Comparison of ENCODE assay signal across 8 cellular contexts in genomic region chr7:121395961-121396757, GRCh38. TPM values are rescaled to one million over a fixed set of nuclear protein-coding genes. Genes with fewer than 3 reads are reported as not detected.
DNase-seq lines count a peak whose midpoint lies in the region; ATAC-seq, FAIRE-seq and TF ChIP-seq lines count a peak whose summit lies in the region.

A gene with protein sequence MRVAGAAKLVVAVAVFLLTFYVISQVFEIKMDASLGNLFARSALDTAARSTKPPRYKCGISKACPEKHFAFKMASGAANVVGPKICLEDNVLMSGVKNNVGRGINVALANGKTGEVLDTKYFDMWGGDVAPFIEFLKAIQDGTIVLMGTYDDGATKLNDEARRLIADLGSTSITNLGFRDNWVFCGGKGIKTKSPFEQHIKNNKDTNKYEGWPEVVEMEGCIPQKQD (minus strand): TSS chr7:121396308. CDS start chr7:121382969, 13,339 bp downstream.

- H3K27ac Mint-ChIP-seq in dendritic cell treated with granulocyte-macrophage colony-stimulating factor and Interleukin-4, amounts not matched to agents 40 ng/mL and 50 ng/mL, for 4 days, result peak within 1 kb of the TSS; percentile 90

- H3K27me3 ChIP-seq in BLaER1 treated with 17β-estradiol and CSF1 and Interleukin-3, amounts not matched to agents 10 nM and 100 nM, result no peaks in the 10 kb centered on the region
- H3K27me3 ChIP-seq in HepG2 (ENCODE audit: control insufficient read depth in 1 of 2, insufficient read depth in 2 of 2, low read length in 2 of 2), result no peaks in the 10 kb centered on the region; a peak in 1 of 5 replicates

- TF ChIP-seq POLR2A in HepG2 (IDR thresholded peaks at IDR 0.05; ENCODE audit: insufficient read depth in 1 of 2, low read depth in 2 of 2, low read length in 2 of 2), result peak; percentile 77 to 81

- H3K9me3 Mint-ChIP-seq in dendritic cell treated with granulocyte-macrophage colony-stimulating factor and Interleukin-4, amounts not matched to agents 40 ng/mL and 50 ng/mL, for 4 days, result peaks cover 11% of the 10 kb centered on the region

- H3K27me3 Mint-ChIP-seq in dendritic cell treated with granulocyte-macrophage colony-stimulating factor and Interleukin-4, amounts not matched to agents 40 ng/mL and 50 ng/mL, for 4 days, result no peaks in the 10 kb centered on the region

- 0% methylated on average over 14 of the region's 85 CpGs for WGBS in HepG2 (ENCODE audit: low lambda C conversion rate)

- peak within 1 kb of the TSS; percentile 88 to 96 (median 93) for H3K9ac ChIP-seq in BLaER1 treated with 17β-estradiol and CSF1 and Interleukin-3, amounts not matched to agents 10 nM and 100 nM
- H3K9ac ChIP-seq in HepG2 (ENCODE audit: insufficient read depth, low read depth, low read length), result peak within 1 kb of the TSS; percentile 81

- H3K4me2 ChIP-seq in BLaER1 treated with 17β-estradiol and CSF1 and Interleukin-3, amounts not matched to agents 10 nM and 100 nM, result peak within 1 kb of the TSS; percentile 76 to 93 (median 82)
- peak within 1 kb of the TSS; percentile 97 for H3K4me2 ChIP-seq in HepG2 (ENCODE audit: low read depth, low read length)

- in situ Hi-C loops in HepG2 (cut with HindIII; ENCODE audit: extremely low pct_ligation_motif_present, low pct_unique_long_range_greater_than_20kb), result no loop called here

- CTCF ChIA-PET in HepG2 (lab: Yijun Ruan, JAX; ENCODE audit: low intra/inter-chr PET ratio, low total read pairs), result interaction anchor here (1.3 kb wide), 1 partner anchor 29 kb away, joined by 5 read pairs; no protein-coding TSS in a partner anchor

- H3K79me2 ChIP-seq in HepG2 (ENCODE audit: insufficient read depth, low read length), result peaks cover 38% of the 10 kb centered on the region

- peak; percentile 82 for ATAC-seq in HG03457 (IDR thresholded peaks at IDR 0.05; ENCODE audit: unreplicated experiment)
- peak; percentile 95 for ATAC-seq in HepG2

- H3K27ac ChIP-seq in BLaER1 treated with 17β-estradiol and CSF1 and Interleukin-3, amounts not matched to agents 10 nM and 100 nM, result peak within 1 kb of the TSS; percentile 84 to 94 (median 91)
- H3K27ac ChIP-seq in HepG2 (ENCODE audit: extremely low read length, insufficient read depth, low read length), result peak within 1 kb of the TSS; percentile 79

- TF ChIP-seq RAD21 in HepG2 (CRISPR knock-in tag; IDR thresholded peaks at IDR 0.05), result no peak; the same call in none of the 2 replicates

- H3K4me3 ChIP-seq in BLaER1 treated with 17β-estradiol and CSF1 and Interleukin-3, amounts not matched to agents 10 nM and 100 nM, result peak within 1 kb of the TSS; percentile 91 to 100 (median 96)
- H3K4me3 ChIP-seq in HepG2 (replicated peaks in 1 of 3; ENCODE audit: insufficient read depth in 1 of 3, low read depth in 2 of 3, low read length in 3 of 3), result peak within 1 kb of the TSS; percentile 87 to 89 (median 88)

- H3K36me3 Mint-ChIP-seq in dendritic cell treated with granulocyte-macrophage colony-stimulating factor and Interleukin-4, amounts not matched to agents 40 ng/mL and 50 ng/mL, for 4 days (ENCODE audit: low read depth), result peaks cover 22% of the 10 kb centered on the region

- DNase-seq in GM19239 (ENCODE audit: insufficient read length, low spot score), result peak; percentile 67
- peak; percentile 59 to 97 for DNase-seq in NCI-H526 (lab: John Stamatoyannopoulos, UW)
- peak; percentile 66 for DNase-seq in activated CD4-positive, alpha-beta T cell treated with anti-CD3 and anti-CD28 coated beads, Interleukin-2, amount 50 U/mL, for 1 hour
- peak; percentile 81 for DNase-seq in HepG2 (ENCODE audit: low spot score)
- peak; percentile 90 for DNase-seq in stimulated activated CD4-positive, alpha-beta T cell treated with anti-CD3 and anti-CD28 coated beads, Interleukin-4, amount 100 ng/mL, for 1 hour

- POLR2A ChIA-PET in HepG2 (lab: Yijun Ruan, JAX), result interaction anchor here (0.5 to 1.9 kb wide), 11 partner anchors 10 to 445 kb away, joined by 3 to 7 read pairs (median 4); partner anchors contain the start of gene ING3

- peak within 1 kb of the TSS; percentile 95 for H2AFZ ChIP-seq in HepG2 (ENCODE audit: low read length)

- peaks cover 13% of the 10 kb centered on the region for H3K4me1 Mint-ChIP-seq in dendritic cell treated with granulocyte-macrophage colony-stimulating factor and Interleukin-4, amounts not matched to agents 40 ng/mL and 50 ng/mL, for 4 days (ENCODE audit: low read depth)

- H3K4me1 ChIP-seq in BLaER1 treated with 17β-estradiol and CSF1 and Interleukin-3, amounts not matched to agents 10 nM and 100 nM, result peaks cover 14 to 50% (median 35%) of the 10 kb centered on the region in 10 experiments
- H3K4me1 ChIP-seq in HepG2 (ENCODE audit: insufficient read depth, low read length), result peaks cover 42% of the 10 kb centered on the region

- TF ChIP-seq CTCF in HepG2 (CRISPR knock-in tag; IDR thresholded peaks at IDR 0.05), result peak; percentile 84

- peaks cover 8 to 20% (median 13%) of the 10 kb centered on the region in 11 experiments; a peak in 16 of 22 replicates for H3K9me3 ChIP-seq in BLaER1 treated with 17β-estradiol and CSF1 and Interleukin-3, amounts not matched to agents 10 nM and 100 nM (replicated peaks in 1 of 11)
- H3K9me3 ChIP-seq in HepG2 (ENCODE audit: low read length), result no peaks in the 10 kb centered on the region

- FAIRE-seq in GM19239 (lab: Jason Lieb, UNC), result peak; percentile 66
- no peak for FAIRE-seq in HepG2 (lab: Jason Lieb, UNC)

- H4K20me1 ChIP-seq in BLaER1 treated with 17β-estradiol and CSF1 and Interleukin-3, amounts not matched to agents 10 nM and 100 nM, result peaks cover 0 to 28% (median 5%) of the 10 kb centered on the region in 11 experiments; a peak in 10 of 22 replicates
- no peaks in the 10 kb centered on the region for H4K20me1 ChIP-seq in HepG2 (ENCODE audit: insufficient read depth, low read length)

- H3K36me3 ChIP-seq in BLaER1 treated with 17β-estradiol and CSF1 and Interleukin-3, amounts not matched to agents 10 nM and 100 nM, result peaks cover 9 to 24% (median 17%) of the 10 kb centered on the region in 11 experiments; a peak in 16 of 22 replicates
- no peaks in the 10 kb centered on the region for H3K36me3 ChIP-seq in HepG2 (replicated peaks in 1 of 2; ENCODE audit: control insufficient read depth in 1 of 2, insufficient read depth in 2 of 2, low read length in 2 of 2)

- intact Hi-C loops in dendritic cell treated with granulocyte-macrophage colony-stimulating factor and Interleukin-4, amounts not matched to agents 40 ng/mL and 50 ng/mL, for 4 days (cut with micrococcal nuclease), result no loop called here
- intact Hi-C loops in HepG2 (cut with micrococcal nuclease; ENCODE audit: unreplicated experiment), result loop anchor here (2.0 to 5.0 kb wide), 3 partner anchors 15 to 444 kb away; partner anchors contain the start of gene ING3

- TF ChIP-seq EP300 in HepG2 (IDR thresholded peaks at IDR 0.05; ENCODE audit: low read depth in 2 of 2, low read length in 2 of 2) (no peak), HepG2 (CRISPR knock-in tag; IDR thresholded peaks at IDR 0.05; ENCODE audit: borderline replicate concordance) (no peak)

- BruUV-seq in HepG2 (replicated peaks; lab: Mats Ljungman, UMichigan), result no TSS peak

- peak within 1 kb of the TSS; percentile 85 for H3K4me3 Mint-ChIP-seq in dendritic cell treated with granulocyte-macrophage colony-stimulating factor and Interleukin-4, amounts not matched to agents 40 ng/mL and 50 ng/mL, for 4 days

TF ChIP-seq in HepG2, 621 proteins besides CTCF, POLR2A, EP300 and RAD21 (continues in another document):
- TF ChIP-seq ZFX (CRISPR knock-in tag; IDR thresholded peaks at IDR 0.05; ENCODE audit: low read depth), result peak; percentile 95
- TF ChIP-seq ASH2L (IDR thresholded peaks at IDR 0.05; ENCODE audit: insufficient read length, low read depth, low read length), result peak; percentile 79
- no peak for TF ChIP-seq TRIM24 (CRISPR knock-in tag; IDR thresholded peaks at IDR 0.05)
- no peak for TF ChIP-seq CC2D1A (CRISPR knock-in tag; IDR thresholded peaks at IDR 0.05)
- TF ChIP-seq IRF2 (CRISPR knock-in tag; IDR thresholded peaks at IDR 0.05), result peak; percentile 87; the same call in 1 of the 2 replicates
- TF ChIP-seq ZNF160 (CRISPR knock-in tag; IDR thresholded peaks at IDR 0.05), result no peak; the same call in 1 of the 2 replicates

RNA-seq across cellular contexts. Expression of the gene that starts here (rescaled TPM):
- total RNA-seq in HepG2 (2016; rRNA removed; fragmentation: Illumina TruSeq; extraction: Trizol), result 11.3 and 14.6 TPM in 2 replicates
- total RNA-seq in HepG2 (2016; cell fraction: cytosol; rRNA removed; fragmentation: Illumina TruSeq; extraction: Trizol; ENCODE audit: low read depth), result 4.1 and 4.8 TPM in 2 replicates
- 10.6 and 13.1 TPM in 2 replicates for total RNA-seq in HepG2 (2016; cell fraction: insoluble cytoplasmic fraction; rRNA removed; fragmentation: Illumina TruSeq; extraction: Trizol)
- total RNA-seq in HepG2 (2016; cell fraction: membrane; rRNA removed; fragmentation: Illumina TruSeq; extraction: Trizol), result 12.2 and 12.7 TPM in 2 replicates
- 27.4 and 29.2 TPM in 2 replicates for total RNA-seq in HepG2 (2016; cell fraction: nucleus; rRNA removed; fragmentation: Illumina TruSeq; extraction: Trizol)
- polyA plus RNA-seq in HepG2 (2011; rRNA removed), result 13.0 and 16.0 TPM in 2 replicates
- 5.8 and 10.3 TPM in 2 replicates for polyA plus RNA-seq in HepG2 (2011; cell fraction: cytosol; rRNA removed)
- 5.8 and 7.8 TPM in 2 replicates for polyA plus RNA-seq in HepG2 (2011; cell fraction: nucleus; rRNA removed)
- polyA plus RNA-seq in HepG2 (2012), result 27.2 and 34.9 TPM in 2 replicates
- polyA plus RNA-seq in HepG2 (2016; cell fraction: cytosol; fragmentation: Illumina TruSeq; extraction: Trizol; ENCODE audit: low read depth), result 8.3 and 10.9 TPM in 2 replicates
- 22.6 and 22.8 TPM in 2 replicates for polyA plus RNA-seq in HepG2 (2016; cell fraction: insoluble cytoplasmic fraction; fragmentation: Illumina TruSeq; extraction: Trizol; ENCODE audit: low read depth)
- polyA plus RNA-seq in HepG2 (2016; cell fraction: membrane; fragmentation: Illumina TruSeq; extraction: Trizol; ENCODE audit: low read depth), result 18.0 and 19.8 TPM in 2 replicates
- 55.5 and 64.1 TPM in 2 replicates for polyA plus RNA-seq in HepG2 (2016; cell fraction: nucleus; fragmentation: Illumina TruSeq; extraction: Trizol; ENCODE audit: insufficient read depth, low read depth)
- 2.5 and 4.8 TPM in 2 replicates for polyA minus RNA-seq in HepG2 (2011; rRNA and poly(A)+ RNA removed; ENCODE audit: low replicate concordance)
- 6.2 and 7.7 TPM in 2 replicates for polyA minus RNA-seq in HepG2 (2011; cell fraction: cytosol; rRNA and poly(A)+ RNA removed)
- 35.7 and 37.3 TPM in 2 replicates for polyA minus RNA-seq in HepG2 (2011; cell fraction: nucleus; rRNA and poly(A)+ RNA removed)

Comparison
In these comparisons a context has a peak if more than half of its experiments do, and no peak if none do; other contexts are left out.
1. Peak in every context shown above with its lines: DNase-seq, ATAC-seq, H3K4me3 ChIP-seq and H3K27ac ChIP-seq.